11 cellular contexts compared by ENCODE assay signal in the genomic region with DNA sequence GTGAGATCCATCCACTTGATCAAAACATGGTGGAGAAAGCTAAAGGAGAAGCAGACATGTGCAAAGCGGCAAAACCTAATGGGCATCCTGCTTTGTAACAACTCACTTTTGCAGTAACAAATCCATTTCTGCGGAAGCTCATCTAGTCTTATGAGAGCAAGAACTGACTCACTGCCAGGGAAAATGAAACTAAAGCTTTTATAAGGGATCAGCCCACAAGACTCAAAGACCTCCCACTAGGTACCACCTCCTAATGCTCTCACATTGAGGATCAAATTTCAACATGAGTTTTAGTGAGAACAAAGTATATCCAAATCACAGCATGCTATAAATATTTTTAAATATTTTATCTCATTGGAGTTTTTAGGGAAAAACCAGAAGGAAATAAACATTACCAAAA.
DNase-seq lines count a peak whose midpoint lies in the region; ATAC-seq and TF ChIP-seq lines count a peak whose summit lies in the region.
"Had no signal": no experiment of that assay in that cellular context is flagged by ENCODE, and none has a peak within 500 bp of the region (broad histone marks: within the 10 kb centered on the region; RNA-seq: fewer than 3 reads in every experiment).

No MANE protein-coding gene starts in this region.

- no peak overlapping the region for H3K4me3 Mint-ChIP-seq in activated naive CD8-positive, alpha-beta T cell treated with anti-CD3 and anti-CD28 coated beads for 36 hours

- H3K4me1 Mint-ChIP-seq in activated naive CD8-positive, alpha-beta T cell treated with anti-CD3 and anti-CD28 coated beads for 36 hours: no peaks in the 10 kb centered on the region

- H3K9me3 ChIP-seq in upper lobe of left lung: no peaks in the 10 kb centered on the region
- H3K9me3 ChIP-seq: Caco-2 had no signal

- ATAC-seq in left lobe of liver (peak; percentile 53), HG02571 (IDR thresholded peaks at IDR 0.05; ENCODE audit: unreplicated experiment) (no peak), upper lobe of left lung (ENCODE audit: low FRiP score in 2 of 2) (no peak)

- no peaks in the 10 kb centered on the region for H3K27me3 Mint-ChIP-seq in activated naive CD8-positive, alpha-beta T cell treated with anti-CD3 and anti-CD28 coated beads for 36 hours

- no peak overlapping the region for H3K4me3 ChIP-seq in choroid plexus epithelial cell (ENCODE audit: low read depth, low read length)
- no peak overlapping the region for H3K4me3 ChIP-seq in upper lobe of left lung
- H3K4me3 ChIP-seq: dorsolateral prefrontal cortex had no signal

- WGBS in upper lobe of left lung, 2 donors: 96 to 97% methylated on average over 2 of the region's 2 CpGs

- peak; percentile 33 for DNase-seq in GM03348 (ENCODE audit: low spot score)
- DNase-seq in NCI-H226: peak; percentile 56
- DNase-seq in choroid plexus epithelial cell (ENCODE audit: low read depth): peak; percentile 92
- no peak for DNase-seq in left lobe of liver (ENCODE audit: low spot score)
- DNase-seq in upper lobe of left lung: no peak
- no peak for DNase-seq in activated naive CD8-positive, alpha-beta T cell treated with anti-CD3 and anti-CD28 coated beads for 36 hours
- DNase-seq in stimulated activated CD4-positive, alpha-beta T cell treated with anti-CD3 and anti-CD28 coated beads, Interleukin-4, amount 100 ng/mL, for 24 hours: no peak
- DNase-seq: Caco-2, dorsolateral prefrontal cortex, SIG-M5 had no signal

- no peak overlapping the region for H3K27ac ChIP-seq in upper lobe of left lung
- H3K27ac ChIP-seq: dorsolateral prefrontal cortex had no signal

- H3K9me3 Mint-ChIP-seq in activated naive CD8-positive, alpha-beta T cell treated with anti-CD3 and anti-CD28 coated beads for 36 hours: peaks cover 6% of the 10 kb centered on the region

- TF ChIP-seq CTCF in choroid plexus epithelial cell (conservative IDR thresholded peaks at IDR 0.05; ENCODE audit: low read depth, low read length) (no peak), upper lobe of left lung (IDR thresholded peaks at IDR 0.05) (no peak)

- peaks cover 2% of the 10 kb centered on the region for H3K36me3 Mint-ChIP-seq in activated naive CD8-positive, alpha-beta T cell treated with anti-CD3 and anti-CD28 coated beads for 36 hours

- H3K36me3 ChIP-seq in upper lobe of left lung: no peaks in the 10 kb centered on the region

- H3K27ac Mint-ChIP-seq in activated naive CD8-positive, alpha-beta T cell treated with anti-CD3 and anti-CD28 coated beads for 36 hours: no peak overlapping the region

- H3K4me1 ChIP-seq in upper lobe of left lung: no peaks in the 10 kb centered on the region
- H3K4me1 ChIP-seq: Caco-2 had no signal

- H3K27me3 ChIP-seq in upper lobe of left lung: no peaks in the 10 kb centered on the region
- H3K27me3 ChIP-seq: dorsolateral prefrontal cortex had no signal

- no peak for TF ChIP-seq EP300 in upper lobe of left lung (IDR thresholded peaks at IDR 0.05)

- TF ChIP-seq POLR2A in upper lobe of left lung (IDR thresholded peaks at IDR 0.05): no peak

Comparison
In these comparisons a context has a peak if more than half of its experiments do, and no peak if none do; other contexts are left out.
1. DNase-seq: peak in GM03348 (single experiment), NCI-H226 (single experiment) and choroid plexus epithelial cell (single experiment); none in left lobe of liver (single experiment), upper lobe of left lung (0 of 2), activated naive CD8-positive, alpha-beta T cell treated with anti-CD3 and anti-CD28 coated beads for 36 hours (single experiment) and stimulated activated CD4-positive, alpha-beta T cell treated with anti-CD3 and anti-CD28 coated beads, Interleukin-4, amount 100 ng/mL, for 24 hours (single experiment).